ENCODE assay signal across 30 cellular contexts in genomic region chr18:8841781-8842485, GRCh38.
DNase-seq lines count a peak whose midpoint lies in the region; ATAC-seq, FAIRE-seq and TF ChIP-seq lines count a peak whose summit lies in the region.
"Had no signal": no experiment of that assay in that cellular context is flagged by ENCODE, and none has a peak within 500 bp of the region (broad histone marks: within the 10 kb centered on the region; RNA-seq: fewer than 3 reads in every experiment).

No MANE protein-coding gene starts in this region.

- H3K36me3 ChIP-seq in mammary epithelial cell (ENCODE audit: insufficient read depth, low read length) (no peaks in the 10 kb centered on the region), breast epithelium (no peaks in the 10 kb centered on the region), astrocyte (ENCODE audit: insufficient read depth, low read length) (no peaks in the 10 kb centered on the region)
- H3K36me3 ChIP-seq: spleen, thyroid gland had no signal

- peak overlapping the region; percentile 50 for H2AFZ ChIP-seq in mammary epithelial cell (ENCODE audit: low read depth, low read length)
- no peak overlapping the region for H2AFZ ChIP-seq in astrocyte (ENCODE audit: low read depth, low read length)

- POLR2A ChIA-PET in activated CD8-positive, alpha-beta T cell treated with anti-CD3 and anti-CD28 coated beads for 36 hours (lab: Charles Lee), result interaction anchor here (0.7 kb wide), 1 partner anchor 16 kb away, joined by 3 read pairs; no protein-coding TSS in a partner anchor

- H3K4me1 ChIP-seq in mammary epithelial cell (ENCODE audit: insufficient read depth, low read length) (peaks cover 30% of the 10 kb centered on the region), breast epithelium (no peaks in the 10 kb centered on the region), astrocyte (ENCODE audit: insufficient read depth, low read length) (peaks cover 9% of the 10 kb centered on the region)
- H3K4me1 ChIP-seq: spleen, thyroid gland had no signal

- H3K9ac ChIP-seq in mammary epithelial cell (ENCODE audit: insufficient read depth, low read length) (no peak overlapping the region), astrocyte (ENCODE audit: low read length) (no peak overlapping the region)
- H3K9ac ChIP-seq: KMS-11 had no signal

- no TSS peak for BruUV-seq in mammary epithelial cell (replicated peaks; lab: Mats Ljungman, UMichigan)

- peaks cover 3% of the 10 kb centered on the region for H3K4me1 Mint-ChIP-seq in astrocyte (ENCODE audit: low read depth, unreplicated experiment)
- H3K4me1 Mint-ChIP-seq in activated CD8-positive, alpha-beta T cell treated with anti-CD3 and anti-CD28 coated beads for 36 hours (ENCODE audit: low read depth), result no peaks in the 10 kb centered on the region
- H3K4me1 Mint-ChIP-seq: central memory CD8-positive, alpha-beta T cell; memory B cell; naive B cell; T-cell had no signal

- TF ChIP-seq CTCF in mammary epithelial cell (conservative IDR thresholded peaks at IDR 0.05 in 1 of 2, IDR thresholded peaks at IDR 0.05 in 1 of 2; ENCODE audit: extremely low read depth in 1 of 2, insufficient read depth in 1 of 2, low read depth in 1 of 2, low read length in 2 of 2) (no peak), breast epithelium (IDR thresholded peaks at IDR 0.05) (no peak), astrocyte (IDR thresholded peaks at IDR 0.05; ENCODE audit: insufficient read depth, low read depth, low read length) (no peak)
- no peak for TF ChIP-seq CTCF in activated CD8-positive, alpha-beta T cell treated with anti-CD3 and anti-CD28 coated beads for 36 hours (IDR thresholded peaks at IDR 0.05)

- CTCF ChIA-PET in mammary epithelial cell (lab: Charles Lee; ENCODE audit: low non-redundant PET), result interaction anchor here (0.6 kb wide), 1 partner anchor 16 kb away, joined by 5 read pairs; no protein-coding TSS in a partner anchor
- CTCF ChIA-PET in activated CD8-positive, alpha-beta T cell treated with anti-CD3 and anti-CD28 coated beads for 36 hours (lab: Charles Lee), result interaction anchor here (0.9 kb wide), 1 partner anchor 146 kb away, joined by 3 read pairs; no protein-coding TSS in a partner anchor

- H3K9me3 Mint-ChIP-seq in astrocyte (ENCODE audit: unreplicated experiment), result peaks cover under 1% of the 10 kb centered on the region
- H3K9me3 Mint-ChIP-seq in activated CD8-positive, alpha-beta T cell treated with anti-CD3 and anti-CD28 coated beads for 36 hours, result peaks cover 3% of the 10 kb centered on the region
- H3K9me3 Mint-ChIP-seq: stimulated activated naive CD8-positive, alpha-beta T cell treated with anti-CD3 and anti-CD28 coated beads, Interleukin-15, Interleukin-2, amounts not matched to agents 100 ng/mL and 50 ng/mL, for 24 hours had no signal

- H3K4me2 ChIP-seq in mammary epithelial cell (ENCODE audit: insufficient read depth, low read depth, low read length) (peak overlapping the region; percentile 30), astrocyte (ENCODE audit: low read length) (no peak overlapping the region)
- H3K4me2 ChIP-seq: KMS-11 had no signal

- peak; percentile 76 for DNase-seq in mammary epithelial cell
- DNase-seq in breast epithelium (ENCODE audit: low spot score in 2 of 2), result no peak
- DNase-seq in astrocyte (ENCODE audit: low read depth), result peak; percentile 84
- peak; percentile 88 for DNase-seq in kidney tubule cell (ENCODE audit: low spot score)
- no peak for DNase-seq in NOMO-1 (lab: John Stamatoyannopoulos, UW; ENCODE audit: unreplicated experiment in 2 of 2)
- no peak for DNase-seq in NCI-H187 treated with DMSO at 0.1 percent for 48 hours (lab: John Stamatoyannopoulos, UW)
- DNase-seq in activated naive CD4-positive, alpha-beta T cell treated with Interleukin-2 at 50 U/mL for 16 hours, result no peak
- no peak for DNase-seq in activated CD8-positive, alpha-beta T cell treated with anti-CD3 and anti-CD28 coated beads for 36 hours
- DNase-seq: activated CD4-positive, CD25-positive, alpha-beta regulatory T cell treated with anti-CD3 and anti-CD28 coated beads, Interleukin-2, amount 50 U/mL, for 72 hours; activated T-cell treated with anti-CD3 and anti-CD28 coated beads, Interleukin-2, amount 50 U/mL, for 1 hour; erythroblast; GDM1; HCEC 1CT; hypothalamus; islet precursor cell; MV-4-11; naive B cell; NCI-H1694; occipital lobe; SIG-M5; spleen; stimulated activated CD4-positive, alpha-beta T cell treated with anti-CD3 and anti-CD28 coated beads, Interleukin-4, amount 100 ng/mL, for 4 hours; T-cell; thyroid gland had no signal

- dilution Hi-C loops in mammary epithelial cell (cut with HindIII; ENCODE audit: low sequenced_read_pairs), result no loop called here

- H3K9me3 ChIP-seq in mammary epithelial cell (replicated peaks; ENCODE audit: insufficient read depth, low read length) (peaks cover 2% of the 10 kb centered on the region), breast epithelium (peaks cover 0 to 5% of the 10 kb centered on the region in 2 donors), astrocyte (ENCODE audit: insufficient read depth, low read depth, low read length) (no peaks in the 10 kb centered on the region)
- H3K9me3 ChIP-seq: thyroid gland had no signal

- H3K27me3 ChIP-seq in mammary epithelial cell (ENCODE audit: insufficient read depth, low read length), result no peaks in the 10 kb centered on the region
- no peaks in the 10 kb centered on the region for H3K27me3 ChIP-seq in breast epithelium
- no peaks in the 10 kb centered on the region for H3K27me3 ChIP-seq in astrocyte (ENCODE audit: insufficient read depth, low read length)
- H3K27me3 ChIP-seq: thyroid gland had no signal

- TF ChIP-seq POLR2A in breast epithelium (IDR thresholded peaks at IDR 0.05), result no peak

- intact Hi-C loops in mammary epithelial cell (cut with micrococcal nuclease), result no loop called here
- intact Hi-C loops in breast epithelium (cut with DNase I; ENCODE audit: low total_unique reads), result no loop called here
- intact Hi-C loops in activated CD8-positive, alpha-beta T cell treated with anti-CD3 and anti-CD28 coated beads for 36 hours (cut with micrococcal nuclease), result no loop called here

- in situ Hi-C loops in mammary epithelial cell (cut with MboI; ENCODE audit: low sequenced_read_pairs in 2 of 2), result no loop called here

- no peak overlapping the region for H3K27ac Mint-ChIP-seq in astrocyte (ENCODE audit: unreplicated experiment)
- no peak overlapping the region for H3K27ac Mint-ChIP-seq in activated CD8-positive, alpha-beta T cell treated with anti-CD3 and anti-CD28 coated beads for 36 hours
- H3K27ac Mint-ChIP-seq: memory B cell; stimulated activated naive CD8-positive, alpha-beta T cell treated with anti-CD3 and anti-CD28 coated beads, Interleukin-15, Interleukin-2, amounts not matched to agents 100 ng/mL and 50 ng/mL, for 24 hours; T-cell had no signal

- H3K4me3 Mint-ChIP-seq in astrocyte (ENCODE audit: unreplicated experiment), result no peak overlapping the region
- no peak overlapping the region for H3K4me3 Mint-ChIP-seq in activated CD8-positive, alpha-beta T cell treated with anti-CD3 and anti-CD28 coated beads for 36 hours
- H3K4me3 Mint-ChIP-seq: central memory CD8-positive, alpha-beta T cell; memory B cell; stimulated activated naive CD8-positive, alpha-beta T cell treated with anti-CD3 and anti-CD28 coated beads, Interleukin-15, Interleukin-2, amounts not matched to agents 100 ng/mL and 50 ng/mL, for 24 hours; T-cell had no signal

- H3K4me3 ChIP-seq in mammary epithelial cell (replicated peaks in 1 of 3; ENCODE audit: insufficient read depth in 1 of 3, low read depth in 2 of 3, low read length in 3 of 3) (no peak overlapping the region), breast epithelium (no peak overlapping the region), astrocyte (ENCODE audit: insufficient read depth, low read depth, low read length) (no peak overlapping the region)
- H3K4me3 ChIP-seq: spleen, thyroid gland had no signal

- H3K27ac ChIP-seq in mammary epithelial cell (ENCODE audit: insufficient read depth, low read depth, low read length), result peak overlapping the region; percentile 50
- no peak overlapping the region for H3K27ac ChIP-seq in breast epithelium
- no peak overlapping the region for H3K27ac ChIP-seq in astrocyte (ENCODE audit: low read depth, low read length)
- H3K27ac ChIP-seq: 22Rv1, KMS-11, spleen, thyroid gland had no signal

- peaks cover 9% of the 10 kb centered on the region for H3K27me3 Mint-ChIP-seq in astrocyte (ENCODE audit: low read depth, unreplicated experiment)
- H3K27me3 Mint-ChIP-seq in activated CD8-positive, alpha-beta T cell treated with anti-CD3 and anti-CD28 coated beads for 36 hours, result no peaks in the 10 kb centered on the region

- no peaks in the 10 kb centered on the region for H3K79me2 ChIP-seq in mammary epithelial cell (ENCODE audit: insufficient read depth, low read length)
- H3K79me2 ChIP-seq in astrocyte (ENCODE audit: insufficient read depth, low read length), result no peaks in the 10 kb centered on the region

- WGBS in mammary epithelial cell (ENCODE audit: low coverage, missing lambda C conversion rate), result 1% methylated on average over 4 of the region's 4 CpGs

- ATAC-seq in activated CD8-positive, alpha-beta T cell treated with anti-CD3 and anti-CD28 coated beads for 36 hours, result no peak
- ATAC-seq: T-cell had no signal

- H3K36me3 Mint-ChIP-seq in astrocyte (ENCODE audit: low read depth, unreplicated experiment), result no peaks in the 10 kb centered on the region
- no peaks in the 10 kb centered on the region for H3K36me3 Mint-ChIP-seq in activated CD8-positive, alpha-beta T cell treated with anti-CD3 and anti-CD28 coated beads for 36 hours (ENCODE audit: low read depth)
- H3K36me3 Mint-ChIP-seq: T-cell had no signal

- FAIRE-seq in astrocyte (lab: Jason Lieb, UNC), result no peak
- FAIRE-seq: frontal cortex had no signal

- H4K20me1 ChIP-seq in mammary epithelial cell (ENCODE audit: insufficient read depth, low read length) (no peaks in the 10 kb centered on the region), astrocyte (ENCODE audit: insufficient read depth, low read length) (no peaks in the 10 kb centered on the region)

Comparison
In these comparisons a context has a peak if more than half of its experiments do, and no peak if none do; other contexts are left out.
1. DNase-seq: peak in mammary epithelial cell (single experiment), astrocyte (single experiment) and kidney tubule cell (single experiment); none in breast epithelium (0 of 2), NOMO-1 (0 of 2), NCI-H187 treated with DMSO at 0.1 percent for 48 hours (single experiment), activated naive CD4-positive, alpha-beta T cell treated with Interleukin-2 at 50 U/mL for 16 hours (single experiment) and activated CD8-positive, alpha-beta T cell treated with anti-CD3 and anti-CD28 coated beads for 36 hours (single experiment).